ENCODE assay signal across 23 cellular contexts in genomic region chr1:66613187-66613586, GRCh38.
DNase-seq lines count a peak whose midpoint lies in the region; ATAC-seq and TF ChIP-seq lines count a peak whose summit lies in the region.
"Had no signal": no experiment of that assay in that cellular context is flagged by ENCODE, and none has a peak within 500 bp of the region (broad histone marks: within the 10 kb centered on the region; RNA-seq: fewer than 3 reads in every experiment).

No MANE protein-coding gene starts in this region.

- no peak overlapping the region for H2BK15ac ChIP-seq in IMR-90 (ENCODE audit: low read depth, low read length)

- POLR2A ChIA-PET in IMR-90 (lab: Charles Lee; ENCODE audit: unreplicated experiment): no interaction called here
- POLR2A ChIA-PET in activated CD4-positive, alpha-beta memory T cell treated with anti-CD3 and anti-CD28 coated beads for 36 hours (lab: Charles Lee): no interaction called here

- H4K5ac ChIP-seq in IMR-90 (ENCODE audit: low read depth, low read length): no peak overlapping the region

- H3K9me1 ChIP-seq in IMR-90 (ENCODE audit: insufficient read depth, low read length): peaks cover 24% of the 10 kb centered on the region

- H3K27me3 ChIP-seq in IMR-90 (ENCODE audit: control insufficient read depth, insufficient read depth, low read length) (no peaks in the 10 kb centered on the region), thoracic aorta (replicated peaks; ENCODE audit: insufficient read depth) (no peaks in the 10 kb centered on the region), adrenal gland (no peaks in the 10 kb centered on the region)
- H3K27me3 ChIP-seq: BLaER1, MG63, SJSA1 had no signal

- DNase-seq in IMR-90: peak; percentile 44
- DNase-seq in astrocyte of the spinal cord (ENCODE audit: low read depth, low spot score): peak; percentile 33
- DNase-seq in fibroblast of peridontal ligament (ENCODE audit: extremely low read depth): peak; percentile 26
- DNase-seq in thoracic aorta (ENCODE audit: low spot score): no peak
- no peak for DNase-seq in activated CD4-positive, alpha-beta memory T cell treated with anti-CD3 and anti-CD28 coated beads for 36 hours
- no peak for DNase-seq in activated CD4-positive, CD25-positive, alpha-beta regulatory T cell (lab: John Stamatoyannopoulos, UW)
- DNase-seq in adrenal gland: no peak
- DNase-seq: CD4-positive, alpha-beta T cell; COR-L47; DMS79; GM23248; HCEC 1CT; Karpas-422; MG63; NCI-H1694 treated with DMSO at 0.1 percent for 48 hours; NCI-H2081 treated with DMSO at 0.1 percent for 48 hours; NCI-H2171 treated with DMSO at 0.1 percent for 48 hours; NCI-H446 treated with DMSO at 0.1 percent for 48 hours; NCI-H526 treated with DMSO at 0.1 percent for 48 hours had no signal

- H3K9me3 Mint-ChIP-seq in activated CD4-positive, alpha-beta memory T cell treated with anti-CD3 and anti-CD28 coated beads for 36 hours: no peaks in the 10 kb centered on the region
- H3K9me3 Mint-ChIP-seq: CD4-positive, alpha-beta T cell had no signal

- H3K4me1 Mint-ChIP-seq in activated CD4-positive, alpha-beta memory T cell treated with anti-CD3 and anti-CD28 coated beads for 36 hours (ENCODE audit: low read depth): no peaks in the 10 kb centered on the region

- H3K18ac ChIP-seq in IMR-90 (ENCODE audit: low read depth, low read length): no peak overlapping the region

- H3K36me3 ChIP-seq in IMR-90 (ENCODE audit: control insufficient read depth, insufficient read depth, low read length) (peaks cover 12% of the 10 kb centered on the region), thoracic aorta (no peaks in the 10 kb centered on the region), adrenal gland (replicated peaks in 1 of 2) (no peaks in the 10 kb centered on the region)
- H3K36me3 ChIP-seq: BLaER1, MG63, SJSA1 had no signal

- dilution Hi-C loops in IMR-90 (cut with HindIII; ENCODE audit: low sequenced_read_pairs, unreplicated experiment): no loop called here

- no peak overlapping the region for H3K4me3 Mint-ChIP-seq in activated CD4-positive, alpha-beta memory T cell treated with anti-CD3 and anti-CD28 coated beads for 36 hours
- H3K4me3 Mint-ChIP-seq: CD4-positive, alpha-beta T cell had no signal

- H3K27ac Mint-ChIP-seq in activated CD4-positive, alpha-beta memory T cell treated with anti-CD3 and anti-CD28 coated beads for 36 hours: no peak overlapping the region
- H3K27ac Mint-ChIP-seq: CD4-positive, alpha-beta T cell had no signal

- H3K27ac ChIP-seq in IMR-90 (ENCODE audit: insufficient read depth, low read length) (no peak overlapping the region), thoracic aorta (no peak overlapping the region), adrenal gland (no peak overlapping the region)
- H3K27ac ChIP-seq: BLaER1, GM23248, SJSA1 had no signal

- H4K20me1 ChIP-seq in IMR-90 (ENCODE audit: insufficient read depth, low read length): peaks cover 44% of the 10 kb centered on the region
- H4K20me1 ChIP-seq: BLaER1 had no signal

- no peak overlapping the region for H4K8ac ChIP-seq in IMR-90 (ENCODE audit: low read depth in 2 of 2, low read length in 2 of 2)

- no peak overlapping the region for H3K4me2 ChIP-seq in IMR-90 (ENCODE audit: low read depth, low read length)
- H3K4me2 ChIP-seq: BLaER1 had no signal

- H3K9ac ChIP-seq in IMR-90 (ENCODE audit: low read depth, low read length): no peak overlapping the region
- H3K9ac ChIP-seq: BLaER1, GM23248 had no signal

- no peak overlapping the region for H2BK120ac ChIP-seq in IMR-90 (ENCODE audit: low read depth, low read length)

- TF ChIP-seq RAD21 in IMR-90 (IDR thresholded peaks at IDR 0.05; ENCODE audit: low read length): no peak

- no peak overlapping the region for H3K14ac ChIP-seq in IMR-90 (replicated peaks; ENCODE audit: low read depth, low read length)

- peaks cover 9% of the 10 kb centered on the region for H3K27me3 Mint-ChIP-seq in activated CD4-positive, alpha-beta memory T cell treated with anti-CD3 and anti-CD28 coated beads for 36 hours

- no peak for ATAC-seq in IMR-90 (ENCODE audit: low read depth)
- ATAC-seq in thoracic aorta (ENCODE audit: insufficient number of reproducible peaks, low FRiP score, low read depth): peak; percentile 24
- ATAC-seq: GM12878, Right ventricle myocardium inferior had no signal

- in situ Hi-C loops in IMR-90 (cut with MboI; ENCODE audit: low sequenced_read_pairs): no loop called here
- in situ Hi-C loops in astrocyte of the spinal cord (cut with HindIII; ENCODE audit: low sequenced_read_pairs): no loop called here

- H2AK9ac ChIP-seq in IMR-90 (replicated peaks; ENCODE audit: low read depth, low read length, poor library complexity): no peak overlapping the region

- no CpG with 5 or more reads among the region's 4 CpGs for WGBS in IMR-90 (ENCODE audit: extremely low coverage in 2 of 2, insufficient read length in 1 of 2), 2 experiments
- WGBS in adrenal gland, 4 donors: 67 to 75% (median 71%) methylated on average over 4 of the region's 4 CpGs

- no peak overlapping the region for H2BK5ac ChIP-seq in IMR-90 (ENCODE audit: low read depth, low read length, poor library complexity, severe bottlenecking)

- no peak overlapping the region for H3K4me3 ChIP-seq in IMR-90 (ENCODE audit: insufficient read depth, low read depth, low read length)
- H3K4me3 ChIP-seq in astrocyte of the spinal cord (ENCODE audit: low read depth, low read length): no peak overlapping the region
- no peak overlapping the region for H3K4me3 ChIP-seq in thoracic aorta
- no peak overlapping the region for H3K4me3 ChIP-seq in adrenal gland
- H3K4me3 ChIP-seq: BLaER1, GM12878, GM23248, MG63, SJSA1 had no signal

- no peak overlapping the region for H2AK5ac ChIP-seq in IMR-90 (ENCODE audit: low read depth, low read length)

- no peak overlapping the region for H3K23ac ChIP-seq in IMR-90 (ENCODE audit: low read depth, low read length)

- CTCF ChIA-PET in IMR-90 (lab: Yijun Ruan, JAX): no interaction called here
- CTCF ChIA-PET in activated CD4-positive, alpha-beta memory T cell treated with anti-CD3 and anti-CD28 coated beads for 36 hours (lab: Charles Lee): no interaction called here

- no TSS peak for BruUV-seq in IMR-90 (replicated peaks; lab: Mats Ljungman, UMichigan)

- H2AFZ ChIP-seq in IMR-90 (replicated peaks; ENCODE audit: low read length, poor library complexity): no peak overlapping the region
- H2AFZ ChIP-seq: GM23248 had no signal

- H3K9me3 ChIP-seq in IMR-90 (ENCODE audit: control insufficient read depth, insufficient read depth, low read length) (no peaks in the 10 kb centered on the region), thoracic aorta (no peaks in the 10 kb centered on the region), adrenal gland (replicated peaks in 1 of 3) (no peaks in the 10 kb centered on the region)
- H3K9me3 ChIP-seq: BLaER1, MG63, SJSA1 had no signal

- intact Hi-C loops in IMR-90 (cut with micrococcal nuclease): no loop called here
- intact Hi-C loops in activated CD4-positive, alpha-beta memory T cell treated with anti-CD3 and anti-CD28 coated beads for 36 hours (cut with micrococcal nuclease): no loop called here
- intact Hi-C loops in adrenal gland (cut with DNase I): no loop called here

- TF ChIP-seq CTCF in IMR-90 (conservative IDR thresholded peaks at IDR 0.05; ENCODE audit: low read depth, low read length) (no peak), astrocyte of the spinal cord (IDR thresholded peaks at IDR 0.05; ENCODE audit: low read depth, low read length) (no peak), thoracic aorta (IDR thresholded peaks at IDR 0.05) (no peak), adrenal gland (IDR thresholded peaks at IDR 0.05) (no peak)

- no peak overlapping the region for H3K4ac ChIP-seq in IMR-90 (ENCODE audit: low read depth, low read length)

- H2BK20ac ChIP-seq in IMR-90 (ENCODE audit: low read depth, low read length): no peak overlapping the region

- H3K56ac ChIP-seq in IMR-90 (ENCODE audit: extremely low read depth, insufficient read depth, low read length): no peak overlapping the region

- H3K36me3 Mint-ChIP-seq in activated CD4-positive, alpha-beta memory T cell treated with anti-CD3 and anti-CD28 coated beads for 36 hours: no peaks in the 10 kb centered on the region

- peaks cover 4% of the 10 kb centered on the region for H3K4me1 ChIP-seq in IMR-90 (ENCODE audit: control insufficient read depth, insufficient read depth, low read length)
- H3K4me1 ChIP-seq in thoracic aorta (ENCODE audit: control insufficient read depth in 1 of 2, low read depth in 2 of 2): peaks cover 3 to 27% of the 10 kb centered on the region in 2 donors
- no peaks in the 10 kb centered on the region for H3K4me1 ChIP-seq in adrenal gland (replicated peaks in 1 of 2)
- H3K4me1 ChIP-seq: BLaER1, SJSA1 had no signal

- H4K91ac ChIP-seq in IMR-90 (ENCODE audit: insufficient read depth, low read depth, low read length): no peak overlapping the region

- TF ChIP-seq POLR2A in IMR-90 (IDR thresholded peaks at IDR 0.05; ENCODE audit: low read depth, low read length) (no peak), adrenal gland (IDR thresholded peaks at IDR 0.05) (no peak)

- H3K79me1 ChIP-seq in IMR-90 (ENCODE audit: low read depth in 1 of 2, low read length in 2 of 2): peaks cover 27 to 67% of the 10 kb centered on the region in 2 experiments

TF ChIP-seq in IMR-90, 13 proteins besides CTCF, POLR2A, EP300 and RAD21:
- TF ChIP-seq ELK1 (IDR thresholded peaks at IDR 0.05; ENCODE audit: borderline replicate concordance, low read depth, low read length) (no peak), RCOR1 (IDR thresholded peaks at IDR 0.05; ENCODE audit: insufficient replicate concordance, low read length) (no peak), CEBPB (IDR thresholded peaks at IDR 0.05; ENCODE audit: low read depth, low read length) (peak; percentile 71), USF2 (IDR thresholded peaks at IDR 0.05; ENCODE audit: low read depth, low read length) (no peak)

Comparison
In these comparisons a context has a peak if more than half of its experiments do, and no peak if none do; other contexts are left out.
1. DNase-seq: peak in IMR-90 (single experiment), astrocyte of the spinal cord (single experiment) and fibroblast of peridontal ligament (single experiment); none in thoracic aorta (single experiment), activated CD4-positive, alpha-beta memory T cell treated with anti-CD3 and anti-CD28 coated beads for 36 hours (single experiment), activated CD4-positive, CD25-positive, alpha-beta regulatory T cell (0 of 4) and adrenal gland (0 of 7).